18 cellular contexts compared by ENCODE assay signal in the genomic region with DNA sequence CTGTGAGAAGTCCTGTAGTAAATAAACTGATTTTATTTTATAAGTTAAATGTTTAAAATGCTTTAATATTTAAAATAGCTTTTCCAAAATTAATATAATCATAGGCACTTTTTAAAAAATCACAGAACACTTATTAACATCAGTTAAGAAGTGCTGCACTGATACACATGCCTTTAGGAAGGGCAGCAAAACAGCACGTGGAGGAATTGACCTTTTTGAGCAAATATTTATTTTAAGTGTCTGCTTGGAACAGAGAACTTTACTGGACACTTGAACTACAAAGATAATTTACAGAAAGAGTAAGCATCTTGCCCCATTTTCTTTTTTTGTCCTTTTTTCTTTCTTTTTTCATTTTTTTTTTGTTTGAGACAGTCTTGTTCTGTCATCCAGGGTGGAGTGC.
DNase-seq lines count a peak whose midpoint lies in the region; ATAC-seq, FAIRE-seq and TF ChIP-seq lines count a peak whose summit lies in the region.
"Had no signal": no experiment of that assay in that cellular context is flagged by ENCODE, and none has a peak within 500 bp of the region (broad histone marks: within the 10 kb centered on the region; RNA-seq: fewer than 3 reads in every experiment).

No MANE protein-coding gene starts in this region.

- H3K27ac ChIP-seq in colonic mucosa = no peak overlapping the region
- no peak overlapping the region for H3K27ac ChIP-seq in liver (ENCODE audit: low read depth in 1 of 2, low read length in 2 of 2)

- peak; percentile 84 for FAIRE-seq in D721Med (lab: Jason Lieb, UNC)
- FAIRE-seq: H54, K562 had no signal

- H3K27me3 ChIP-seq in colonic mucosa (no peaks in the 10 kb centered on the region), liver (ENCODE audit: control insufficient read depth in 4 of 4, insufficient read depth in 4 of 4, low read length in 3 of 4) (no peaks in the 10 kb centered on the region)
- H3K27me3 ChIP-seq: BE2C had no signal

- DNase-seq in D721Med (ENCODE audit: insufficient read length, low spot score) = no peak
- DNase-seq in colonic mucosa = peak; percentile 3
- no peak for DNase-seq in activated CD4-positive, CD25-positive, alpha-beta regulatory T cell (lab: John Stamatoyannopoulos, UW)
- no peak for DNase-seq in NCI-H1436 treated with DMSO at 0.1 percent for 48 hours (lab: John Stamatoyannopoulos, UW)
- DNase-seq: ACHN; BE2C; C1 segment of cervical spinal cord; CD4-positive, CD25-positive, alpha-beta regulatory T cell; CD8-positive, alpha-beta memory T cell; COR-L47; DMS79 treated with DMSO at 0.1 percent for 48 hours; GF-D8; HCEC 1CT had no signal

- ATAC-seq in HG02884 (IDR thresholded peaks at IDR 0.05; ENCODE audit: unreplicated experiment) = no peak
- ATAC-seq: GM23338, K562 had no signal

- no peaks in the 10 kb centered on the region for H3K36me3 ChIP-seq in colonic mucosa
- H3K36me3 ChIP-seq in liver (ENCODE audit: control insufficient read depth in 4 of 4, insufficient read depth in 3 of 4, low read depth in 1 of 4, low read length in 3 of 4) = peaks cover 0 to 3% (median 0%) of the 10 kb centered on the region in 4 donors
- H3K36me3 ChIP-seq: BE2C had no signal

- H3K9me3 ChIP-seq in colonic mucosa (no peaks in the 10 kb centered on the region), liver (ENCODE audit: control insufficient read depth in 4 of 4, low read length in 3 of 4) (no peaks in the 10 kb centered on the region)
- H3K9me3 ChIP-seq: BE2C had no signal

- no peak for TF ChIP-seq CTCF in D721Med (IDR thresholded peaks at IDR 0.05; ENCODE audit: insufficient read depth, missing control alignments)
- no peak for TF ChIP-seq CTCF in colonic mucosa (IDR thresholded peaks at IDR 0.05)
- TF ChIP-seq CTCF in liver (IDR thresholded peaks at IDR 0.05; ENCODE audit: low read depth, low read length, missing input control) = no peak

- H3K4me3 ChIP-seq in colonic mucosa = no peak overlapping the region
- H3K4me3 ChIP-seq in liver (ENCODE audit: low read depth in 1 of 3, low read length in 3 of 3) = no peak overlapping the region
- H3K4me3 ChIP-seq: GM23338, K562 had no signal

- intact Hi-C loops in colonic mucosa (cut with DNase I) = no loop called here

- WGBS in liver = 17% methylated on average over 1 of the region's 1 CpG

- H3K4me1 ChIP-seq in colonic mucosa (no peaks in the 10 kb centered on the region), liver (ENCODE audit: control insufficient read depth in 4 of 4, insufficient read depth in 4 of 4, low read length in 3 of 4) (peaks cover 1 to 18% (median 9%) of the 10 kb centered on the region in 4 donors)
- H3K4me1 ChIP-seq: BE2C had no signal

- TF ChIP-seq RAD21 in liver (IDR thresholded peaks at IDR 0.05) = peak in 1 of 2 donors; percentile 4

- H3K9ac ChIP-seq in colonic mucosa (ENCODE audit: low read depth in 2 of 2, low read length in 2 of 2) = no peak overlapping the region
- no peak overlapping the region for H3K9ac ChIP-seq in liver (ENCODE audit: low read depth in 1 of 2, low read length in 2 of 2)

TF ChIP-seq in liver, 16 proteins besides CTCF, POLR2A, EP300 and RAD21:
- TF ChIP-seq RXRA (IDR thresholded peaks at IDR 0.05) (peak; percentile 28 to 58), FOXA2 (IDR thresholded peaks at IDR 0.05) (peak; percentile 21), HNF4A (conservative IDR thresholded peaks at IDR 0.05) (peak; percentile 11 to 43), FOXA1 (IDR thresholded peaks at IDR 0.05) (no peak), NR2F2 (IDR thresholded peaks at IDR 0.05) (no peak), YY1 (IDR thresholded peaks at IDR 0.05) (no peak)
- TF ChIP-seq, protein P1, sequence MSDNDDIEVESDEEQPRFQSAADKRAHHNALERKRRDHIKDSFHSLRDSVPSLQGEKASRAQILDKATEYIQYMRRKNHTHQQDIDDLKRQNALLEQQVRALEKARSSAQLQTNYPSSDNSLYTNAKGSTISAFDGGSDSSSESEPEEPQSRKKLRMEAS (IDR thresholded peaks at IDR 0.05) = no peak
- TF ChIP-seq, protein P2, sequence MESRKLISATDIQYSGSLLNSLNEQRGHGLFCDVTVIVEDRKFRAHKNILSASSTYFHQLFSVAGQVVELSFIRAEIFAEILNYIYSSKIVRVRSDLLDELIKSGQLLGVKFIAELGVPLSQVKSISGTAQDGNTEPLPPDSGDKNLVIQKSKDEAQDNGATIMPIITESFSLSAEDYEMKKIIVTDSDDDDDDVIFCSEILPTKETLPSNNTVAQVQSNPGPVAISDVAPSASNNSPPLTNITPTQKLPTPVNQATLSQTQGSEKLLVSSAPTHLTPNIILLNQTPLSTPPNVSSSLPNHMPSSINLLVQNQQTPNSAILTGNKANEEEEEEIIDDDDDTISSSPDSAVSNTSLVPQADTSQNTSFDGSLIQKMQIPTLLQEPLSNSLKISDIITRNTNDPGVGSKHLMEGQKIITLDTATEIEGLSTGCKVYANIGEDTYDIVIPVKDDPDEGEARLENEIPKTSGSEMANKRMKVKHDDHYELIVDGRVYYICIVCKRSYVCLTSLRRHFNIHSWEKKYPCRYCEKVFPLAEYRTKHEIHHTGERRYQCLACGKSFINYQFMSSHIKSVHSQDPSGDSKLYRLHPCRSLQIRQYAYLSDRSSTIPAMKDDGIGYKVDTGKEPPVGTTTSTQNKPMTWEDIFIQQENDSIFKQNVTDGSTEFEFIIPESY (IDR thresholded peaks at IDR 0.05) = no peak
